13 cellular contexts compared by ENCODE assay signal in the genomic region with DNA sequence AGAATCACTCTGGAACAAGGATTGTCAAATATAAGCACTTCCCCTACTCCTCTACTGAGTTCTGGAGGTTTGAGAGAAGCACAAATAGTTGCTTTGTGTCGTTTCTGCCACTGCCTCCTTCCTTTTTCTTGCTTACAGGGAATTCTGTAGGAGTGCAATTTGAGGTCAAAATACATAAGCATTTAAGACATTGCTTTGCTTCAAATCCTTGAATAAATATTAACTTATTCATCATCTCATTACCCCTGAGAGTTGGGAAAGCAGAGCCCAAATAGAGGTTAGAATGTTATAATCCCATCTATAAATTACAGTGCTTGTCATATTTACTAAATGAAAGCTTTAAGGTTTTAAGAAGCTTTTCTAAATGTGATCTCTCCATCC.
DNase-seq lines count a peak whose midpoint lies in the region; ATAC-seq and TF ChIP-seq lines count a peak whose summit lies in the region.
"Had no signal": no experiment of that assay in that cellular context is flagged by ENCODE, and none has a peak within 500 bp of the region (broad histone marks: within the 10 kb centered on the region; RNA-seq: fewer than 3 reads in every experiment).

No MANE protein-coding gene starts in this region.

- no peaks in the 10 kb centered on the region for H3K27me3 ChIP-seq in SK-N-SH (ENCODE audit: insufficient read depth)

- POLR2A ChIA-PET in SK-N-SH (lab: Yijun Ruan, JAX), result no interaction called here

- H4K20me1 ChIP-seq in SK-N-SH (ENCODE audit: insufficient read depth), result no peaks in the 10 kb centered on the region

- H3K4me1 ChIP-seq in SK-N-SH (ENCODE audit: control insufficient read depth in 1 of 2, insufficient read depth in 2 of 2, low read depth in 1 of 2, low read length in 1 of 2), result peaks cover 0 to 35% of the 10 kb centered on the region in 2 experiments; a peak in 3 of 4 replicates

- peak; percentile 58 for DNase-seq in CD1c-positive myeloid dendritic cell (ENCODE audit: extremely low spot score)
- no peak for DNase-seq in SK-N-SH
- peak; percentile 57 for DNase-seq in foreskin melanocyte
- peak; percentile 92 for DNase-seq in renal cortical epithelial cell (ENCODE audit: low read depth)
- DNase-seq in stimulated activated naive CD8-positive, alpha-beta T cell treated with anti-CD3 and anti-CD28 coated beads, Interleukin-15, Interleukin-2, amounts not matched to agents 100 U/mL and 50 U/mL, for 24 hours, result no peak
- no peak for DNase-seq in DMS153 treated with DMSO at 0.1 percent for 48 hours (lab: John Stamatoyannopoulos, UW; ENCODE audit: unreplicated experiment)
- DNase-seq: activated B cell treated with CpG ODN at 0.5 μM for 24 hours; NCI-H1048; stimulated activated CD4-positive, alpha-beta T cell treated with anti-CD3 and anti-CD28 coated beads, Interleukin-12 subunit alpha, Interleukin-12 subunit beta, amount 100 ng/mL, for 4 hours had no signal

- no peak for TF ChIP-seq RAD21 in SK-N-SH (IDR thresholded peaks at IDR 0.05; ENCODE audit: low read length)

- H3K9ac ChIP-seq in SK-N-SH, result no peak overlapping the region

- peak overlapping the region; percentile 14; the same call in 1 of the 2 replicates for H3K4me2 ChIP-seq in SK-N-SH

- no peak for TF ChIP-seq CTCF in SK-N-SH (IDR thresholded peaks at IDR 0.05)

- CTCF ChIA-PET in SK-N-SH (lab: Yijun Ruan, JAX), result no interaction called here

- H3F3A ChIP-seq in SK-N-SH (replicated peaks; ENCODE audit: insufficient read depth), result peaks cover 23% of the 10 kb centered on the region

- H3K79me2 ChIP-seq in SK-N-SH (ENCODE audit: insufficient read depth), result no peaks in the 10 kb centered on the region

- no peaks in the 10 kb centered on the region for H3K9me3 ChIP-seq in SK-N-SH

- H2AFZ ChIP-seq in SK-N-SH (ENCODE audit: low read depth), result peak overlapping the region; percentile 24

- no peaks in the 10 kb centered on the region for H3K9me2 ChIP-seq in SK-N-SH

- no peak for TF ChIP-seq EP300 in SK-N-SH (IDR thresholded peaks at IDR 0.05; ENCODE audit: borderline replicate concordance in 1 of 2, low read depth in 1 of 2, low read length in 1 of 2)

- no peak for ATAC-seq in stimulated activated naive CD8-positive, alpha-beta T cell treated with anti-CD3 and anti-CD28 coated beads, Interleukin-15, Interleukin-2, amounts not matched to agents 100 U/mL and 50 U/mL, for 24 hours
- ATAC-seq in GM18868 (IDR thresholded peaks at IDR 0.05; ENCODE audit: unreplicated experiment) (no peak), HG02852 (IDR thresholded peaks at IDR 0.05; ENCODE audit: unreplicated experiment) (no peak)
- ATAC-seq: natural killer cell treated with Interleukin-12 subunit alpha and Interleukin-12 subunit beta and Interleukin-15 and Interleukin-18, amount 100 ng/mL, for 72 hours had no signal

- H3K36me3 ChIP-seq in SK-N-SH (replicated peaks in 1 of 2; ENCODE audit: control insufficient read depth in 1 of 2, insufficient read depth in 2 of 2, low read length in 1 of 2), result no peaks in the 10 kb centered on the region

- H3K27ac ChIP-seq in SK-N-SH (ENCODE audit: low read depth in 2 of 2, low read length in 1 of 2), result peak overlapping the region in 1 of 2 experiments; percentile 69; a peak in 2 of 4 replicates
- H3K27ac ChIP-seq: C4-2B had no signal

- 19% methylated on average over 1 of the region's 1 CpG for WGBS in SK-N-SH (ENCODE audit: low lambda C conversion rate)

- no peak overlapping the region for H3K4me3 ChIP-seq in SK-N-SH (ENCODE audit: low read depth in 2 of 2, low read length in 1 of 2)

TF ChIP-seq in SK-N-SH, 30 proteins besides CTCF, POLR2A, EP300 and RAD21:
- no peak for TF ChIP-seq MEF2A (IDR thresholded peaks at IDR 0.05; ENCODE audit: borderline replicate concordance, low read depth)
- TF ChIP-seq, protein P1, sequence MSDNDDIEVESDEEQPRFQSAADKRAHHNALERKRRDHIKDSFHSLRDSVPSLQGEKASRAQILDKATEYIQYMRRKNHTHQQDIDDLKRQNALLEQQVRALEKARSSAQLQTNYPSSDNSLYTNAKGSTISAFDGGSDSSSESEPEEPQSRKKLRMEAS (IDR thresholded peaks at IDR 0.05; ENCODE audit: low read depth), result no peak
- no peak for TF ChIP-seq SMC3 (IDR thresholded peaks at IDR 0.05; ENCODE audit: low read depth, low read length)
- no peak for TF ChIP-seq GATA2 (CRISPR knock-in tag; IDR thresholded peaks at IDR 0.05)
- no peak for TF ChIP-seq NRF1 (IDR thresholded peaks at IDR 0.05; ENCODE audit: low read depth, low read length)
- no peak for TF ChIP-seq NFIC (IDR thresholded peaks at IDR 0.05; ENCODE audit: borderline replicate concordance)
- TF ChIP-seq, protein P2, sequence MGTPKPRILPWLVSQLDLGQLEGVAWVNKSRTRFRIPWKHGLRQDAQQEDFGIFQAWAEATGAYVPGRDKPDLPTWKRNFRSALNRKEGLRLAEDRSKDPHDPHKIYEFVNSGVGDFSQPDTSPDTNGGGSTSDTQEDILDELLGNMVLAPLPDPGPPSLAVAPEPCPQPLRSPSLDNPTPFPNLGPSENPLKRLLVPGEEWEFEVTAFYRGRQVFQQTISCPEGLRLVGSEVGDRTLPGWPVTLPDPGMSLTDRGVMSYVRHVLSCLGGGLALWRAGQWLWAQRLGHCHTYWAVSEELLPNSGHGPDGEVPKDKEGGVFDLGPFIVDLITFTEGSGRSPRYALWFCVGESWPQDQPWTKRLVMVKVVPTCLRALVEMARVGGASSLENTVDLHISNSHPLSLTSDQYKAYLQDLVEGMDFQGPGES (IDR thresholded peaks at IDR 0.05; ENCODE audit: low read depth, low read length), result no peak
- no peak for TF ChIP-seq GABPA (IDR thresholded peaks at IDR 0.05; ENCODE audit: low read depth)
- TF ChIP-seq RFX5 (IDR thresholded peaks at IDR 0.05; ENCODE audit: low read length), result no peak
- no peak for TF ChIP-seq POLR2AphosphoS5 (IDR thresholded peaks at IDR 0.05; ENCODE audit: low read depth, low read length)
- TF ChIP-seq CHD2 (IDR thresholded peaks at IDR 0.05; ENCODE audit: low read length, partially characterized antibody), result no peak
- TF ChIP-seq JUND (IDR thresholded peaks at IDR 0.05), result no peak
- TF ChIP-seq, protein P3, sequence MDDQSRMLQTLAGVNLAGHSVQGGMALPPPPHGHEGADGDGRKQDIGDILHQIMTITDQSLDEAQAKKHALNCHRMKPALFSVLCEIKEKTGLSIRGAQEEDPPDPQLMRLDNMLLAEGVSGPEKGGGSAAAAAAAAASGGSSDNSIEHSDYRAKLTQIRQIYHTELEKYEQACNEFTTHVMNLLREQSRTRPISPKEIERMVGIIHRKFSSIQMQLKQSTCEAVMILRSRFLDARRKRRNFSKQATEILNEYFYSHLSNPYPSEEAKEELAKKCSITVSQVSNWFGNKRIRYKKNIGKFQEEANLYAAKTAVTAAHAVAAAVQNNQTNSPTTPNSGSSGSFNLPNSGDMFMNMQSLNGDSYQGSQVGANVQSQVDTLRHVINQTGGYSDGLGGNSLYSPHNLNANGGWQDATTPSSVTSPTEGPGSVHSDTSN (IDR thresholded peaks at IDR 0.05), result no peak
- TF ChIP-seq RCOR1 (IDR thresholded peaks at IDR 0.05; ENCODE audit: low read length), result no peak
- no peak for TF ChIP-seq YY1 (IDR thresholded peaks at IDR 0.05; ENCODE audit: low read depth)
TF ChIP-seq in SK-N-SH: peak in this region for 0.

Comparison
In these comparisons a context has a peak if more than half of its experiments do, and no peak if none do; other contexts are left out.
1. DNase-seq: peak in CD1c-positive myeloid dendritic cell (single experiment), foreskin melanocyte (single experiment) and renal cortical epithelial cell (single experiment); none in SK-N-SH (single experiment), stimulated activated naive CD8-positive, alpha-beta T cell treated with anti-CD3 and anti-CD28 coated beads, Interleukin-15, Interleukin-2, amounts not matched to agents 100 U/mL and 50 U/mL, for 24 hours (single experiment) and DMS153 treated with DMSO at 0.1 percent for 48 hours (single experiment).